Comparison of ENCODE assay signal across 10 cellular contexts in genomic region chr9:6845881-6846280, GRCh38.
DNase-seq lines count a peak whose midpoint lies in the region; ATAC-seq and TF ChIP-seq lines count a peak whose summit lies in the region.
"Had no signal": no experiment of that assay in that cellular context is flagged by ENCODE, and none has a peak within 500 bp of the region (broad histone marks: within the 10 kb centered on the region; RNA-seq: fewer than 3 reads in every experiment).

No MANE protein-coding gene starts in this region.

- peak overlapping the region; percentile 21 for H3K27ac Mint-ChIP-seq in activated naive CD8-positive, alpha-beta T cell treated with anti-CD3 and anti-CD28 coated beads for 36 hours
- H3K27ac Mint-ChIP-seq in activated naive CD8-positive, alpha-beta T cell treated with anti-CD3 and anti-CD28 coated beads, Interleukin-2, amount 50 U/mL, for 24 hours = no peak overlapping the region
- peak overlapping the region; percentile 23 for H3K27ac Mint-ChIP-seq in WTC11
- H3K27ac Mint-ChIP-seq in type B pancreatic cell = peak overlapping the region; percentile 56
- H3K27ac Mint-ChIP-seq: CD4-positive, alpha-beta T cell had no signal

- H3K4me3 Mint-ChIP-seq in activated naive CD8-positive, alpha-beta T cell treated with anti-CD3 and anti-CD28 coated beads for 36 hours = no peak overlapping the region
- H3K4me3 Mint-ChIP-seq in activated naive CD8-positive, alpha-beta T cell treated with anti-CD3 and anti-CD28 coated beads, Interleukin-2, amount 50 U/mL, for 24 hours = no peak overlapping the region
- H3K4me3 Mint-ChIP-seq in WTC11 (no peak overlapping the region), type B pancreatic cell (no peak overlapping the region)
- H3K4me3 Mint-ChIP-seq: CD4-positive, alpha-beta T cell had no signal

- DNase-seq in activated naive CD8-positive, alpha-beta T cell treated with anti-CD3 and anti-CD28 coated beads for 36 hours = no peak
- DNase-seq in activated naive CD8-positive, alpha-beta T cell treated with anti-CD3 and anti-CD28 coated beads, Interleukin-2, amount 50 U/mL, for 24 hours = no peak
- DNase-seq in WTC11 (ENCODE audit: low spot score) = peak; percentile 29
- DNase-seq in iris pigment epithelial cell (ENCODE audit: low read depth) = peak; percentile 27
- no peak for DNase-seq in type B pancreatic cell (ENCODE audit: extremely low spot score, unreplicated experiment)
- DNase-seq in NK-92 treated with Interleukin-12 subunit alpha and Interleukin-12 subunit beta, amount 100 ng/mL, for 24 hours (lab: John Stamatoyannopoulos, UW) = no peak
- no peak for DNase-seq in NCI-H345 treated with DMSO at 0.1 percent for 48 hours (lab: John Stamatoyannopoulos, UW; ENCODE audit: unreplicated experiment)
- DNase-seq: CD4-positive, alpha-beta T cell; NCI-H1048 had no signal

- peaks cover 18% of the 10 kb centered on the region for H3K36me3 Mint-ChIP-seq in activated naive CD8-positive, alpha-beta T cell treated with anti-CD3 and anti-CD28 coated beads for 36 hours
- peaks cover 11% of the 10 kb centered on the region for H3K36me3 Mint-ChIP-seq in activated naive CD8-positive, alpha-beta T cell treated with anti-CD3 and anti-CD28 coated beads, Interleukin-2, amount 50 U/mL, for 24 hours (ENCODE audit: low read depth)
- H3K36me3 Mint-ChIP-seq in WTC11 (peaks cover 10% of the 10 kb centered on the region), type B pancreatic cell (peaks cover 8% of the 10 kb centered on the region)

- CTCF ChIA-PET in WTC11 (lab: Charles Lee) = interaction anchor here (1.1 to 3.6 kb wide), 4 partner anchors 19 to 57 kb away, joined by 4 to 25 read pairs (median 4); no protein-coding TSS in a partner anchor

- ATAC-seq in activated naive CD8-positive, alpha-beta T cell treated with anti-CD3 and anti-CD28 coated beads, Interleukin-2, amount 50 U/mL, for 24 hours = no peak
- peak; percentile 94 for ATAC-seq in WTC11
- ATAC-seq in GM21576 (IDR thresholded peaks at IDR 0.05; ENCODE audit: unreplicated experiment) = no peak

- H3K9me3 Mint-ChIP-seq in activated naive CD8-positive, alpha-beta T cell treated with anti-CD3 and anti-CD28 coated beads for 36 hours = no peaks in the 10 kb centered on the region
- H3K9me3 Mint-ChIP-seq in activated naive CD8-positive, alpha-beta T cell treated with anti-CD3 and anti-CD28 coated beads, Interleukin-2, amount 50 U/mL, for 24 hours = no peaks in the 10 kb centered on the region
- no peaks in the 10 kb centered on the region for H3K9me3 Mint-ChIP-seq in WTC11
- H3K9me3 Mint-ChIP-seq in type B pancreatic cell = no peaks in the 10 kb centered on the region
- H3K9me3 Mint-ChIP-seq: CD4-positive, alpha-beta T cell had no signal

- TF ChIP-seq CTCF in WTC11 (IDR thresholded peaks at IDR 0.05) (no peak), type B pancreatic cell (conservative IDR thresholded peaks at IDR 0.05) (peak; percentile 65)

- no peaks in the 10 kb centered on the region for H3K27me3 Mint-ChIP-seq in activated naive CD8-positive, alpha-beta T cell treated with anti-CD3 and anti-CD28 coated beads for 36 hours
- H3K27me3 Mint-ChIP-seq in activated naive CD8-positive, alpha-beta T cell treated with anti-CD3 and anti-CD28 coated beads, Interleukin-2, amount 50 U/mL, for 24 hours = no peaks in the 10 kb centered on the region
- H3K27me3 Mint-ChIP-seq in WTC11 (ENCODE audit: low read depth) (no peaks in the 10 kb centered on the region), type B pancreatic cell (no peaks in the 10 kb centered on the region)
- H3K27me3 Mint-ChIP-seq: CD4-positive, alpha-beta T cell had no signal

- POLR2A ChIA-PET in WTC11 (lab: Charles Lee) = no interaction called here

- peaks cover 17% of the 10 kb centered on the region for H3K4me1 Mint-ChIP-seq in activated naive CD8-positive, alpha-beta T cell treated with anti-CD3 and anti-CD28 coated beads for 36 hours
- H3K4me1 Mint-ChIP-seq in activated naive CD8-positive, alpha-beta T cell treated with anti-CD3 and anti-CD28 coated beads, Interleukin-2, amount 50 U/mL, for 24 hours = peaks cover 7% of the 10 kb centered on the region
- H3K4me1 Mint-ChIP-seq in WTC11 (peaks cover 9% of the 10 kb centered on the region), type B pancreatic cell (ENCODE audit: unreplicated experiment) (peaks cover 8% of the 10 kb centered on the region)

TF ChIP-seq in WTC11, 78 proteins besides CTCF, POLR2A, EP300 and RAD21:
- TF ChIP-seq CREB1 (CRISPR knock-in tag; IDR thresholded peaks at IDR 0.05) (no peak), TEAD1 (CRISPR knock-in tag; IDR thresholded peaks at IDR 0.05) (peak; percentile 83; the same call in 1 of the 2 replicates), TEAD4 (CRISPR knock-in tag; IDR thresholded peaks at IDR 0.05) (peak; percentile 91; the same call in 1 of the 2 replicates)

Comparison
In these comparisons a context has a peak if more than half of its experiments do, and no peak if none do; other contexts are left out.
1. DNase-seq: peak in WTC11 (single experiment) and iris pigment epithelial cell (single experiment); none in activated naive CD8-positive, alpha-beta T cell treated with anti-CD3 and anti-CD28 coated beads for 36 hours (single experiment), activated naive CD8-positive, alpha-beta T cell treated with anti-CD3 and anti-CD28 coated beads, Interleukin-2, amount 50 U/mL, for 24 hours (single experiment), type B pancreatic cell (single experiment), NK-92 treated with Interleukin-12 subunit alpha and Interleukin-12 subunit beta, amount 100 ng/mL, for 24 hours (single experiment) and NCI-H345 treated with DMSO at 0.1 percent for 48 hours (single experiment).